ENCODE assay signal across 20 cellular contexts in the genomic region with DNA sequence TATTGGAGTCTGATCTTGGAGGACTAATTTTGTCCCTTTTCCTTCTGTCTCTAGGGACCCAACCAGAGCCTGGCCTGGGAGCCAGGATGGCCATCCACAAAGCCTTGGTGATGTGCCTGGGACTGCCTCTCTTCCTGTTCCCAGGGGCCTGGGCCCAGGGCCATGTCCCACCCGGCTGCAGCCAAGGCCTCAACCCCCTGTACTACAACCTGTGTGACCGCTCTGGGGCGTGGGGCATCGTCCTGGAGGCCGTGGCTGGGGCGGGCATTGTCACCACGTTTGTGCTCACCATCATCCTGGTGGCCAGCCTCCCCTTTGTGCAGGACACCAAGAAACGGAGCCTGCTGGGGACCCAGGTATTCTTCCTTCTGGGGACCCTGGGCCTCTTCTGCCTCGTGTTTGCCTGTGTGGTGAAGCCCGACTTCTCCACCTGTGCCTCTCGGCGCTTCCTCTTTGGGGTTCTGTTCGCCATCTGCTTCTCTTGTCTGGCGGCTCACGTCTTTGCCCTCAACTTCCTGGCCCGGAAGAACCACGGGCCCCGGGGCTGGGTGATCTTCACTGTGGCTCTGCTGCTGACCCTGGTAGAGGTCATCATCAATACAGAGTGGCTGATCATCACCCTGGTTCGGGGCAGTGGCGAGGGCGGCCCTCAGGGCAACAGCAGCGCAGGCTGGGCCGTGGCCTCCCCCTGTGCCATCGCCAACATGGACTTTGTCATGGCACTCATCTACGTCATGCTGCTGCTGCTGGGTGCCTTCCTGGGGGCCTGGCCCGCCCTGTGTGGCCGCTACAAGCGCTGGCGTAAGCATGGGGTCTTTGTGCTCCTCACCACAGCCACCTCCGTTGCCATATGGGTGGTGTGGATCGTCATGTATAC. TPM values are rescaled to one million over a fixed set of nuclear protein-coding genes. Genes with fewer than 3 reads are reported as not detected.
DNase-seq lines count a peak whose midpoint lies in the region; ATAC-seq and TF ChIP-seq lines count a peak whose summit lies in the region.
"Had no signal": no experiment of that assay in that cellular context is flagged by ENCODE, and none has a peak within 500 bp of the region (broad histone marks: within the 10 kb centered on the region; RNA-seq: fewer than 3 reads in every experiment).

No MANE protein-coding gene starts in this region.

- H3K9me3 Mint-ChIP-seq in stimulated activated memory B cell treated with anti-CD40 and anti-IgM and Interleukin-4, amounts not matched to agents 10 μg/mL and 1 μg/mL and 100 μg/mL, for 72 hours: peaks cover 13% of the 10 kb centered on the region

- no peak overlapping the region for H2AFZ ChIP-seq in osteoblast (ENCODE audit: low read length)
- H2AFZ ChIP-seq: PC-9 had no signal

- H3K9me3 ChIP-seq in osteoblast (ENCODE audit: low read depth, low read length): no peaks in the 10 kb centered on the region
- no peaks in the 10 kb centered on the region for H3K9me3 ChIP-seq in thyroid gland

- no peak overlapping the region for H3K4me2 ChIP-seq in osteoblast (ENCODE audit: insufficient read depth, low read length)
- H3K4me2 ChIP-seq: PC-9 had no signal

- H3K4me1 Mint-ChIP-seq in stimulated activated memory B cell treated with anti-CD40 and anti-IgM and Interleukin-4, amounts not matched to agents 10 μg/mL and 1 μg/mL and 100 μg/mL, for 72 hours: peaks cover 28% of the 10 kb centered on the region

- H3K79me2 ChIP-seq in osteoblast (ENCODE audit: insufficient read depth, low read length): no peaks in the 10 kb centered on the region

- no peaks in the 10 kb centered on the region for H3K27me3 ChIP-seq in osteoblast (ENCODE audit: insufficient read depth, low read length)
- H3K27me3 ChIP-seq in thyroid gland: no peaks in the 10 kb centered on the region
- H3K27me3 ChIP-seq: MG63 had no signal

- peaks cover 11% of the 10 kb centered on the region for H3K36me3 Mint-ChIP-seq in stimulated activated memory B cell treated with anti-CD40 and anti-IgM and Interleukin-4, amounts not matched to agents 10 μg/mL and 1 μg/mL and 100 μg/mL, for 72 hours
- H3K36me3 Mint-ChIP-seq: CD8-positive, alpha-beta T cell had no signal

- TF ChIP-seq POLR2A in thyroid gland (IDR thresholded peaks at IDR 0.05): no peak

- H3K27ac ChIP-seq in osteoblast (ENCODE audit: low read depth, low read length) (no peak overlapping the region), thyroid gland (peak overlapping the region in 2 of 3 donors; percentile 14 to 16)
- H3K27ac ChIP-seq: PC-9, RWPE1 had no signal

- 94 to 95% methylated on average over 17 to 31 of the region's 31 CpGs for WGBS in thyroid gland, 2 donors

- no peak for ATAC-seq in left ventricle myocardium superior
- ATAC-seq in left cardiac atrium: no peak
- ATAC-seq in left lobe of liver: peak; percentile 36
- ATAC-seq in stimulated activated memory B cell treated with anti-CD40 and anti-IgM and Interleukin-4, amounts not matched to agents 10 μg/mL and 1 μg/mL and 100 μg/mL, for 72 hours: no peak
- ATAC-seq in HG02973 (IDR thresholded peaks at IDR 0.05; ENCODE audit: unreplicated experiment): no peak
- ATAC-seq: CD8-positive, alpha-beta T cell had no signal

- H3K4me3 ChIP-seq in osteoblast (ENCODE audit: insufficient read depth, low read length) (no peak overlapping the region), thyroid gland (replicated peaks in 1 of 3) (no peak overlapping the region)
- H3K4me3 ChIP-seq: MG63, PC-9 had no signal

- TF ChIP-seq CTCF in osteoblast (IDR thresholded peaks at IDR 0.05; ENCODE audit: extremely low read depth, low read depth, low read length) (no peak), thyroid gland (IDR thresholded peaks at IDR 0.05) (no peak)

- peaks cover 14% of the 10 kb centered on the region for H3K27me3 Mint-ChIP-seq in stimulated activated memory B cell treated with anti-CD40 and anti-IgM and Interleukin-4, amounts not matched to agents 10 μg/mL and 1 μg/mL and 100 μg/mL, for 72 hours

- no peak overlapping the region for H3K4me3 Mint-ChIP-seq in stimulated activated memory B cell treated with anti-CD40 and anti-IgM and Interleukin-4, amounts not matched to agents 10 μg/mL and 1 μg/mL and 100 μg/mL, for 72 hours
- H3K4me3 Mint-ChIP-seq: CD8-positive, alpha-beta T cell had no signal

- H3K27ac Mint-ChIP-seq in stimulated activated memory B cell treated with anti-CD40 and anti-IgM and Interleukin-4, amounts not matched to agents 10 μg/mL and 1 μg/mL and 100 μg/mL, for 72 hours: no peak overlapping the region
- H3K27ac Mint-ChIP-seq: CD8-positive, alpha-beta T cell had no signal

- intact Hi-C loops in left ventricle myocardium superior (cut with micrococcal nuclease) (no loop called here), left cardiac atrium (cut with DNase I) (no loop called here), thyroid gland (cut with DNase I) (no loop called here)

- peak; percentile 21 for DNase-seq in left ventricle myocardium superior
- no peak for DNase-seq in left cardiac atrium
- peak; percentile 90 for DNase-seq in left lobe of liver (ENCODE audit: low spot score)
- peak; percentile 51 for DNase-seq in osteoblast (ENCODE audit: insufficient read length, low spot score, missing footprints)
- DNase-seq in thyroid gland: no peak
- no peak for DNase-seq in Kasumi-1 (lab: John Stamatoyannopoulos, UW)
- DNase-seq: IMR-90, Karpas-422, MG63, NCI-H1048, NCI-H1436 treated with DMSO at 0.1 percent for 48 hours, NCI-H2029 treated with DMSO at 0.1 percent for 48 hours, NCI-H2171, NCI-H526, PC-9 had no signal

- H3K4me1 ChIP-seq in osteoblast (ENCODE audit: insufficient read depth, low read length) (no peaks in the 10 kb centered on the region), thyroid gland (peaks cover 57 to 64% of the 10 kb centered on the region in 2 donors)

- no peaks in the 10 kb centered on the region for H3K36me3 ChIP-seq in osteoblast (ENCODE audit: insufficient read depth, low read length)
- H3K36me3 ChIP-seq in thyroid gland: peaks cover 10 to 14% of the 10 kb centered on the region in 2 donors
- H3K36me3 ChIP-seq: MG63 had no signal

- H4K20me1 ChIP-seq in osteoblast (ENCODE audit: insufficient read depth, low read length): no peaks in the 10 kb centered on the region

RNA-seq across cellular contexts. Expression of a gene that starts 8.0 kb away (rescaled TPM):
- total RNA-seq in left ventricle myocardium superior (34.4 TPM), left cardiac atrium (10 to 100 TPM; 24.2 to 25.9 TPM), left lobe of liver (243 TPM), osteoblast (2.9 and 6.8 TPM in 2 replicates), thyroid gland (100 to 1,000 TPM in 3 of 4 donors, 10 to 100 TPM in 1; 73.2 to 194 (median 163) TPM)
- total RNA-seq: IMR-90 had no signal

RNA-seq across cellular contexts. Expression of a gene that starts 26.5 kb away (rescaled TPM):
- 1.9 TPM for total RNA-seq in left ventricle myocardium superior
- total RNA-seq in left cardiac atrium: 1 to 10 TPM; 2.9 to 5.7 TPM
- total RNA-seq in left lobe of liver: 3.8 TPM
- not detected in 2 replicates for total RNA-seq in osteoblast
- 1 to 10 TPM in 2 of 4 donors, under 1 TPM in 2; 0.78 to 5.8 (median 2.1) TPM for total RNA-seq in thyroid gland
- total RNA-seq: IMR-90, PC-9, SK-MEL-5 had no signal

Comparison
In these comparisons a context has a peak if more than half of its experiments do, and no peak if none do; other contexts are left out.
1. DNase-seq: peak in left ventricle myocardium superior (single experiment), left lobe of liver (single experiment) and osteoblast (single experiment); none in left cardiac atrium (single experiment), thyroid gland (0 of 2) and Kasumi-1 (0 of 2).